8 cellular contexts compared by ENCODE assay signal in the genomic region with DNA sequence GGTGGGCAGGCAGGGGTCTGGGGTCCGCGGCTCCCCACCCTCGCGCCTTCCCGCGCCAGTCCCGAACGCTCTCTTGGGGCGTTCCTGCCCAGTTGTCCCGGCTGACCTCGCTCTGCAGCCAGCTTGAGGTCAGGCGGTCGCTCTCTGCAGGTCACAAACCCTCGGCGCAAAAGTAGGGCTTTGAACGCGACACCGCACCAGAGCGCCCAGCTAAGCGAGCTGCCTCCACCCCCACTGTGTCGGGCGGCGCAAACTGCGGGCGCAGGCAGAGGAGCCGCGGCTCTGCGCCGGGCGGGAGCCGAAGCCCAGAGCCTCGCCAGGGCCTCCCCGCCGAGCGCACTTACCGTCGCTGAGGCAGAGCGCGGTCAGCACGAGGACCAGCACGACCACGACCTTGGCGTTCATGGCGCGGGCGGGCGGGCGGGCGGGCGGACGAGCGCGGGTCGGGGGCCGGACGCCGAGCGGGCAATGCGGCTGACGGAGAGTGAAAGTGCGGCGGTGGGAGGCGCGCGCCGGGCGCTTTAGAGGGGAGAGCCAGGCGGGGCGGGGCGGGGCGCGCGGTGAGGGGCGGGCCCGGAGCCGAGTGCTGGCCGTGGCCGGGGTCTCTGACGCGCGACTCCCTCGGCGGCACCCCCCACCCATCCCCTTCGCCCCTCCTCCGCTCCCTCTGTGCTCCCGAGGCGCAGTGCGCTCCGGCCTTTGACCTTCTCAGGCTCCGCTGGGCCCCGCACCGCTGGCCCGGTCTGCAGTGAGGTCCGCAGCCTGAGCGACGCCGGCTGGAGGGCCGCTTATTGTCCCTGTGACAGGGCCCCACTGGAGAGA. TPM values are rescaled to one million over a fixed set of nuclear protein-coding genes. Genes with fewer than 3 reads are reported as not detected.
DNase-seq lines count a peak whose midpoint lies in the region; ATAC-seq, FAIRE-seq and TF ChIP-seq lines count a peak whose summit lies in the region.

A gene (minus strand): TSS at position 497 of the 822 bp plus-strand sequence. CDS start 92 bp downstream, at position 405.

- H3K9me3 ChIP-seq in ectodermal cell (ENCODE audit: control insufficient read depth, low read length) = no peaks in the 10 kb centered on the region
- H3K9me3 ChIP-seq in aorta (ENCODE audit: control insufficient read depth, low read length) = no peaks in the 10 kb centered on the region

- WGBS in ectodermal cell, 2 experiments = 0 to 1% methylated on average over 98 of the region's 98 CpGs
- WGBS in aorta, 2 donors = 0 to 2% methylated on average over 65 to 98 of the region's 98 CpGs

- H3K4me1 ChIP-seq in ectodermal cell (ENCODE audit: control insufficient read depth, insufficient read depth, low read length) (peaks cover 18% of the 10 kb centered on the region), aorta (ENCODE audit: control insufficient read depth in 1 of 2, insufficient read depth in 2 of 2, low read length in 2 of 2) (no peaks in the 10 kb centered on the region)

- no peak for TF ChIP-seq POLR2A in erythroblast (IDR thresholded peaks at IDR 0.05; ENCODE audit: low read length)

- H3K27ac ChIP-seq in ectodermal cell (ENCODE audit: insufficient read depth, low read depth, low read length, poor library complexity, severe bottlenecking) = no peak within 1 kb of the TSS
- H3K27ac ChIP-seq in aorta (ENCODE audit: low read depth in 1 of 2, low read length in 2 of 2) = no peak within 1 kb of the TSS

- peak; percentile 23 for DNase-seq in stimulated activated CD4-positive, alpha-beta T cell treated with anti-CD3 and anti-CD28 coated beads, Interleukin-15, amount 100 ng/mL, for 24 hours
- DNase-seq in stimulated activated CD4-positive, alpha-beta T cell treated with anti-CD3 and anti-CD28 coated beads, Interleukin-4, amount 100 ng/mL, for 1 hour = no peak
- DNase-seq in mucosa of gallbladder (ENCODE audit: low spot score) (no peak), aorta (peak; percentile 74 to 84), D721Med (ENCODE audit: insufficient read length, low spot score) (no peak), erythroblast (lab: John Stamatoyannopoulos, UW) (no peak), NCI-H2081 (lab: John Stamatoyannopoulos, UW) (no peak)

- intact Hi-C loops in aorta (cut with DNase I) = loop anchor here in 1 of 2 donors (2.0 to 10.0 kb wide), 4 partner anchors 73 to 712 kb away; no protein-coding TSS in a partner anchor

- peak; percentile 42 for ATAC-seq in aorta (ENCODE audit: low FRiP score)

- no peak for FAIRE-seq in D721Med (lab: Jason Lieb, UNC)

- H3K4me3 ChIP-seq in ectodermal cell (ENCODE audit: insufficient read depth, low read depth, low read length) (peak within 1 kb of the TSS; percentile 43), aorta (ENCODE audit: low read length in 2 of 2) (peak within 1 kb of the TSS; percentile 40 to 41)

- no peak for TF ChIP-seq CTCF in D721Med (IDR thresholded peaks at IDR 0.05; ENCODE audit: insufficient read depth, missing control alignments)

- H3K27me3 ChIP-seq in ectodermal cell (ENCODE audit: control insufficient read depth, insufficient read depth, low read length, poor library complexity, severe bottlenecking) = peaks cover 57% of the 10 kb centered on the region
- no peaks in the 10 kb centered on the region for H3K27me3 ChIP-seq in aorta (ENCODE audit: control insufficient read depth in 1 of 2, insufficient read depth in 2 of 2, low read length in 1 of 2)

- no peaks in the 10 kb centered on the region for H3K36me3 ChIP-seq in ectodermal cell (ENCODE audit: control insufficient read depth, insufficient read depth, low read length)
- H3K36me3 ChIP-seq in aorta (ENCODE audit: control insufficient read depth in 1 of 2, insufficient read depth in 2 of 2, low read length in 1 of 2) = no peaks in the 10 kb centered on the region

RNA-seq across cellular contexts. Expression of the gene that starts here (rescaled TPM):
- 0.85 TPM for polyA plus RNA-seq in ectodermal cell (2013, experiment 1 of 4)
- polyA plus RNA-seq in ectodermal cell (2013, experiment 2 of 4) = 1.1 TPM
- polyA plus RNA-seq in ectodermal cell (2013, experiment 3 of 4) = 1.4 TPM
- 2.4 TPM for polyA plus RNA-seq in ectodermal cell (2013, experiment 4 of 4)
- total RNA-seq in mucosa of gallbladder (74.3 TPM), aorta (100 to 1,000 TPM; 122 to 322 TPM)
- 100 to 1,000 TPM; 108 to 637 TPM for polyA plus RNA-seq in aorta

Comparison
In these comparisons a context has a peak if more than half of its experiments do, and no peak if none do; other contexts are left out.
1. DNase-seq: peak in stimulated activated CD4-positive, alpha-beta T cell treated with anti-CD3 and anti-CD28 coated beads, Interleukin-15, amount 100 ng/mL, for 24 hours (single experiment) and aorta (2 of 2); none in stimulated activated CD4-positive, alpha-beta T cell treated with anti-CD3 and anti-CD28 coated beads, Interleukin-4, amount 100 ng/mL, for 1 hour (single experiment), mucosa of gallbladder (single experiment), D721Med (single experiment), erythroblast (0 of 2) and NCI-H2081 (0 of 2).